In the genomic region with DNA sequence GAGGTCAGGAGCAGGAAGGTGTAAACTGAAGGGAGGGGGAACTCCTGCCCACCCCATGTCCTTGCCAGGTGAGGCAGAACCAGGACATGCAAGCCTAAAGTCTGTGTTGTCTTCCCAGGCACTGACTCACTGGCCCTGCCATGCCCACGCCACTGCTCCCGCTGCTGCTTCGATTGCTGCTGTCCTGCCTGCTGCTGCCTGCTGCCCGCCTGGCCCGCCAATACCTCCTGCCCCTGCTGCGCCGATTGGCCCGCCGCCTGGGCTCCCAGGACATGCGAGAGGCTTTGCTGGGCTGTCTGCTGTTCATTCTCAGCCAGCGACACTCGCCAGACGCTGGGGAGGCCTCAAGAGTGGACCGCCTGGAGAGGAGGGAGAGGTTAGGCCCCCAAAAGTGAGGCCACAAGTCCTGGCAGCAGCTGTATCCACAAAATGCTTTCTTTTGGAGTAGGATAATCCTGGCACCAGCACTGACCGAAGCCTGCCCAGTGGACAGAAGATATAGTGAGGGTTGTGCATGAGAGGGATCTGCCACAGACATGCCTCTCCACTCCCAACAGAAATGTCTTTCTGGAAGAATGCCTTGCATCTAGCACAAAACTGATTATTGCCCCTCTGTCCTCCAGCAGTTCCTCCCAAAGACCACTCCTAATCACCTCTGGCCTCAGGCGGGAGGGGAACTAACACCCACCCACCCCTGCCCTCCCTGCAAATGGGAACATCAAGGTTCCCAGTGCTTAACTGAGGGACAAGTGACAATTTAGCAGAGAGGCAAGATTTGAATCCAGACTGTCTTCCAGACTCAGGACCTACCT, we compare ENCODE assay signal across 8 cellular contexts. TPM values are rescaled to one million over a fixed set of nuclear protein-coding genes. Genes with fewer than 3 reads are reported as not detected.
A peak's percentile ranks its signal among the peaks of the same experiment; 100 is the strongest.
DNase-seq lines count a peak whose midpoint lies in the region; ATAC-seq and TF ChIP-seq lines count a peak whose summit lies in the region.
"Had no signal": no experiment of that assay in that cellular context is flagged by ENCODE, and none has a peak within 500 bp of the region (broad histone marks: within the 10 kb centered on the region; RNA-seq: fewer than 3 reads in every experiment).

No MANE protein-coding gene starts in this region.

- H3K4me3 ChIP-seq in lung (no peak overlapping the region), uterus (no peak overlapping the region), PC-3 (ENCODE audit: low read length) (no peak overlapping the region)

- intact Hi-C loops in uterus (cut with DNase I; ENCODE audit: low total_unique reads), result no loop called here
- intact Hi-C loops in PC-3 (cut with micrococcal nuclease), result no loop called here

- CTCF ChIA-PET in PC-3 (lab: Charles Lee), result no interaction called here

- TF ChIP-seq CTCF in lung (IDR thresholded peaks at IDR 0.05; ENCODE audit: control extremely low read depth, extremely low read depth), result no peak
- TF ChIP-seq CTCF in uterus (IDR thresholded peaks at IDR 0.05), result no peak
- TF ChIP-seq CTCF in PC-3 (conservative IDR thresholded peaks at IDR 0.05; ENCODE audit: low read depth, low read length), result no peak

- H3K9ac ChIP-seq in PC-3 (ENCODE audit: low read length), result no peak overlapping the region

- H3K9me2 ChIP-seq in PC-3 (replicated peaks; ENCODE audit: low read length), result no peaks in the 10 kb centered on the region

- 68 to 77% methylated on average over 16 of the region's 16 CpGs for WGBS in lung, 2 donors

- TF ChIP-seq POLR2A in uterus (IDR thresholded peaks at IDR 0.05), result no peak

- H3K27me3 ChIP-seq in lung (ENCODE audit: control insufficient read depth, insufficient read depth) (no peaks in the 10 kb centered on the region), uterus (no peaks in the 10 kb centered on the region), PC-3 (ENCODE audit: low read length) (no peaks in the 10 kb centered on the region)

- BruUV-seq in PC-3 (replicated peaks; lab: Mats Ljungman, UMichigan), result no TSS peak

- no peaks in the 10 kb centered on the region for H4K20me1 ChIP-seq in PC-3 (ENCODE audit: low read length)

- H3K36me3 ChIP-seq in lung (ENCODE audit: control insufficient read depth in 2 of 2, insufficient read depth in 2 of 2, low read length in 2 of 2) (no peaks in the 10 kb centered on the region), uterus (no peaks in the 10 kb centered on the region), PC-3 (ENCODE audit: low read depth, low read length) (no peaks in the 10 kb centered on the region)

- POLR2A ChIA-PET in PC-3 (lab: Charles Lee; ENCODE audit: unreplicated experiment), result no interaction called here

- H3F3A ChIP-seq in PC-3 (ENCODE audit: low read length, unreplicated experiment), result peaks cover 4% of the 10 kb centered on the region

- H3K9me3 ChIP-seq in lung (ENCODE audit: control insufficient read depth in 2 of 2, insufficient read depth in 1 of 2, low read length in 1 of 2), result no peaks in the 10 kb centered on the region
- no peaks in the 10 kb centered on the region for H3K9me3 ChIP-seq in uterus
- no peaks in the 10 kb centered on the region for H3K9me3 ChIP-seq in PC-3 (ENCODE audit: low read length)

- H3K4me1 ChIP-seq in lung (ENCODE audit: control insufficient read depth in 2 of 2, insufficient read depth in 2 of 2, low read length in 2 of 2) (peaks cover 11 to 12% of the 10 kb centered on the region in 2 donors), uterus (peaks cover 0 to 10% of the 10 kb centered on the region in 2 donors), PC-3 (ENCODE audit: insufficient read depth, low read length) (peaks cover 19% of the 10 kb centered on the region; the same call in 1 of the 2 replicates)

- DNase-seq in M059J (ENCODE audit: low read depth), result peak; percentile 65
- peak; percentile 55 for DNase-seq in cerebellum (ENCODE audit: low spot score)
- no peak for DNase-seq in lung (ENCODE audit: low spot score)
- DNase-seq in uterus, result no peak
- DNase-seq in activated T-cell treated with anti-CD3 and anti-CD28 coated beads, Interleukin-2, amount 50 U/mL, for 48 hours, result no peak
- no peak for DNase-seq in PC-3
- DNase-seq: activated gamma-delta T cell treated with Interleukin-2 at 50 U/mL for 16 hours had no signal

- peak overlapping the region; percentile 59 to 77 for H3K27ac ChIP-seq in lung (ENCODE audit: low read depth in 1 of 2, low read length in 1 of 2)
- H3K27ac ChIP-seq in uterus, result peak overlapping the region; percentile 8 to 91
- no peak overlapping the region for H3K27ac ChIP-seq in PC-3 (ENCODE audit: low read length)

- no peak overlapping the region for H2AFZ ChIP-seq in PC-3 (ENCODE audit: low read length)

- no peaks in the 10 kb centered on the region for H3K79me2 ChIP-seq in PC-3 (ENCODE audit: low read length)

- ATAC-seq in lung (ENCODE audit: insufficient read depth, low FRiP score), result no peak
- no peak for ATAC-seq in PC-3
- ATAC-seq in GM21723 (IDR thresholded peaks at IDR 0.05; ENCODE audit: unreplicated experiment), result no peak

- no peak overlapping the region for H3K4me2 ChIP-seq in PC-3 (ENCODE audit: low read length)

RNA-seq across cellular contexts. Expression of a gene that starts 0.8 kb away (rescaled TPM):
- not detected in 2 replicates for total RNA-seq in M059J (2014; rRNA removed; shearing (Covaris generic))
- total RNA-seq in cerebellum, result not detected
- total RNA-seq in lung, result not detected
- under 1 TPM in 1 of 2 donors, not detected in 1; 0.21 TPM for polyA plus RNA-seq in lung
- not detected for total RNA-seq in uterus
- total RNA-seq in PC-3 (2014; rRNA removed), result not detected in 2 replicates

RNA-seq across cellular contexts. Expression of a gene that starts 5.9 kb away (rescaled TPM):
- 27.4 and 31.1 TPM in 2 replicates for total RNA-seq in M059J (2014; rRNA removed; shearing (Covaris generic))
- total RNA-seq in cerebellum (10.8 TPM), lung (10 to 100 TPM; 19.1 to 42.7 TPM), uterus (100 to 1,000 TPM in 2 of 4 donors, 10 to 100 TPM in 2; 29.9 to 150 (median 95.1) TPM), PC-3 (2014; rRNA removed) (54.7 and 60.4 TPM in 2 replicates)
- polyA plus RNA-seq in lung, result 10 to 100 TPM; 20.3 to 32.5 TPM

RNA-seq across cellular contexts. Expression of a gene that starts 29.4 kb away (rescaled TPM):
- 1,284 and 1,407 TPM in 2 replicates for total RNA-seq in M059J (2014; rRNA removed; shearing (Covaris generic))
- total RNA-seq in cerebellum (210 TPM), lung (100 to 1,000 TPM; 458 to 700 TPM), uterus (100 to 1,000 TPM; 336 to 897 (median 564) TPM), PC-3 (2014; rRNA removed) (1,280 and 1,322 TPM in 2 replicates)
- 100 to 1,000 TPM; 289 to 560 TPM for polyA plus RNA-seq in lung

RNA-seq across cellular contexts. Expression of a gene that starts 39.8 kb away (rescaled TPM):
- 205 and 215 TPM in 2 replicates for total RNA-seq in M059J (2014; rRNA removed; shearing (Covaris generic))
- total RNA-seq in cerebellum, result 23.9 TPM
- total RNA-seq in lung, result 10 to 100 TPM; 29.9 to 44.4 TPM
- 10 to 100 TPM; 15.0 to 39.9 TPM for polyA plus RNA-seq in lung
- total RNA-seq in uterus, result 10 to 100 TPM in 3 of 4 donors, 1 to 10 TPM in 1; 5.9 to 39.5 (median 28.5) TPM
- total RNA-seq in PC-3 (2014; rRNA removed), result 90.6 and 109 TPM in 2 replicates

RNA-seq across cellular contexts. Expression of a gene that starts 47.8 kb away (rescaled TPM):
- 48.8 and 51.9 TPM in 2 replicates for total RNA-seq in M059J (2014; rRNA removed; shearing (Covaris generic))
- total RNA-seq in cerebellum (4.5 TPM), lung (10 to 100 TPM; 13.1 to 20.1 TPM), uterus (1 to 10 TPM; 1.3 to 5.9 (median 2.8) TPM), PC-3 (2014; rRNA removed) (7.4 and 28.7 TPM in 2 replicates)
- polyA plus RNA-seq in lung, result 10 to 100 TPM; 20.7 to 40.6 TPM

Comparison
In these comparisons a context has a peak if more than half of its experiments do, and no peak if none do; other contexts are left out.
1. DNase-seq: peak in M059J (single experiment) and cerebellum (single experiment); none in lung (single experiment), uterus (0 of 2), activated T-cell treated with anti-CD3 and anti-CD28 coated beads, Interleukin-2, amount 50 U/mL, for 48 hours (0 of 2) and PC-3 (single experiment).